2 cellular contexts compared by ENCODE assay signal in genomic region chr2:132941296-132942020, GRCh38.
TF ChIP-seq lines count a peak whose summit lies in the region.

No MANE protein-coding gene starts in this region.

TF ChIP-seq in IMR-90, 13 proteins besides CTCF, POLR2A, EP300 and RAD21:
- TF ChIP-seq FOS (IDR thresholded peaks at IDR 0.05; ENCODE audit: low read depth, low read length) (no peak), MAFK (IDR thresholded peaks at IDR 0.05; ENCODE audit: low read depth, low read length) (peak; percentile 86), MAZ (IDR thresholded peaks at IDR 0.05; ENCODE audit: borderline replicate concordance, low read depth, low read length) (no peak)
TF ChIP-seq in IMR-90: peak in this region for 1.

TF ChIP-seq in H1, 55 proteins besides CTCF, POLR2A, EP300 and RAD21:
- TF ChIP-seq CREB1 (IDR thresholded peaks at IDR 0.05) (no peak), CBX8 (IDR thresholded peaks at IDR 0.05; ENCODE audit: borderline replicate concordance, low read depth, low read length) (no peak), TBP (IDR thresholded peaks at IDR 0.05; ENCODE audit: low read depth, low read length) (no peak), TEAD4 (IDR thresholded peaks at IDR 0.05; ENCODE audit: low read depth, low read length) (peak; percentile 66; the same call in 1 of the 2 replicates), NRF1 (IDR thresholded peaks at IDR 0.05; ENCODE audit: low read depth, low read length) (no peak), E2F6 (IDR thresholded peaks at IDR 0.05) (no peak), FOSL1 (IDR thresholded peaks at IDR 0.05; ENCODE audit: insufficient read depth, low read depth, low read length) (no peak), EGR1 (IDR thresholded peaks at IDR 0.05; ENCODE audit: borderline replicate concordance, low read depth, low read length) (no peak), KDM5A (IDR thresholded peaks at IDR 0.05; ENCODE audit: low read length) (no peak)
TF ChIP-seq in H1: peak in this region for 1.
